In genomic region chr10:44960482-44961230, GRCh38 we compare ENCODE assay signal across 8 cellular contexts. TPM values are rescaled to one million over a fixed set of nuclear protein-coding genes. Genes with fewer than 3 reads are reported as not detected.
DNase-seq lines count a peak whose midpoint lies in the region; ATAC-seq and TF ChIP-seq lines count a peak whose summit lies in the region.

No MANE protein-coding gene starts in this region.

- H3K36me3 ChIP-seq in tibial nerve: peaks cover 0 to 13% (median 0%) of the 10 kb centered on the region in 3 donors

- no peak for ATAC-seq in activated T-cell treated with anti-CD3 and anti-CD28 coated beads, Interleukin-2, amount 50 U/mL, for 4 hours
- no peak for ATAC-seq in HG03175 (IDR thresholded peaks at IDR 0.05; ENCODE audit: unreplicated experiment)

- H3K4me3 Mint-ChIP-seq in activated T-cell treated with anti-CD3 and anti-CD28 coated beads, Interleukin-2, amount 50 U/mL, for 4 hours: peak overlapping the region; percentile 83
- H3K4me3 Mint-ChIP-seq in brain: peak overlapping the region; percentile 85 to 90 (median 87)

- H3K4me1 Mint-ChIP-seq in activated T-cell treated with anti-CD3 and anti-CD28 coated beads, Interleukin-2, amount 50 U/mL, for 4 hours (ENCODE audit: low read depth): peaks cover 24% of the 10 kb centered on the region
- peaks cover 77% of the 10 kb centered on the region for H3K4me1 Mint-ChIP-seq in brain

- POLR2A ChIA-PET in GM10248 (lab: Yijun Ruan, JAX): interaction anchor here (1.3 kb wide), 1 partner anchor 18 kb away, joined by 4 read pairs; the partner anchor contains the start of gene DEPP1

- H3K27ac ChIP-seq in tibial nerve: peak overlapping the region; percentile 79 to 94 (median 91)

- peak overlapping the region; percentile 66 to 78 (median 74) for H3K4me3 ChIP-seq in tibial nerve

- H3K27ac Mint-ChIP-seq in brain: peak overlapping the region; percentile 39 to 89 (median 82)

- no peak for TF ChIP-seq CTCF in brain (conservative IDR thresholded peaks at IDR 0.05)
- no peak for TF ChIP-seq CTCF in tibial nerve (IDR thresholded peaks at IDR 0.05)
- TF ChIP-seq CTCF in GM10248 (IDR thresholded peaks at IDR 0.05; ENCODE audit: control extremely low read depth, extremely low read depth, low read depth, missing control alignments): no peak

- H3K27me3 Mint-ChIP-seq in activated T-cell treated with anti-CD3 and anti-CD28 coated beads, Interleukin-2, amount 50 U/mL, for 4 hours (ENCODE audit: low read depth): no peaks in the 10 kb centered on the region
- H3K27me3 Mint-ChIP-seq in brain: peaks cover 7% of the 10 kb centered on the region

- TF ChIP-seq POLR2A in tibial nerve (IDR thresholded peaks at IDR 0.05): no peak

- WGBS in tibial nerve, 2 donors: 33 to 42% methylated on average over 7 of the region's 7 CpGs

- peaks cover 7% of the 10 kb centered on the region for H3K36me3 Mint-ChIP-seq in activated T-cell treated with anti-CD3 and anti-CD28 coated beads, Interleukin-2, amount 50 U/mL, for 4 hours (ENCODE audit: insufficient read depth)
- H3K36me3 Mint-ChIP-seq in brain: peaks cover 12% of the 10 kb centered on the region

- H3K4me1 ChIP-seq in tibial nerve: peaks cover 0 to 75% (median 44%) of the 10 kb centered on the region in 4 donors

- H3K9me3 Mint-ChIP-seq in activated T-cell treated with anti-CD3 and anti-CD28 coated beads, Interleukin-2, amount 50 U/mL, for 4 hours: peaks cover 3% of the 10 kb centered on the region
- peaks cover 0 to 7% (median 2%) of the 10 kb centered on the region in 5 experiments for H3K9me3 Mint-ChIP-seq in brain

- DNase-seq in activated T-cell treated with anti-CD3 and anti-CD28 coated beads, Interleukin-2, amount 50 U/mL, for 4 hours: no peak
- no peak for DNase-seq in activated T-cell treated with anti-CD3 and anti-CD28 coated beads for 4 hours
- DNase-seq in mesenteric fat pad (ENCODE audit: low spot score): peak; percentile 20
- DNase-seq in tibial nerve (ENCODE audit: low spot score in 2 of 2): peak in 1 of 2 donors; percentile 14
- no peak for DNase-seq in GM10248 (ENCODE audit: extremely low spot score)
- DNase-seq in HuH-7.5 (ENCODE audit: low spot score): no peak

- no peak for TF ChIP-seq EP300 in tibial nerve (IDR thresholded peaks at IDR 0.05)

- CTCF ChIA-PET in GM10248 (lab: Yijun Ruan, JAX): interaction anchor here (5.1 to 14.0 kb wide), 4 partner anchors 8 to 26 kb away, joined by 29 to 151 read pairs (median 116); partner anchors contain the start of genes DEPP1 and RASSF4

- no peaks in the 10 kb centered on the region for H3K27me3 ChIP-seq in tibial nerve

- H3K9me3 ChIP-seq in tibial nerve: no peaks in the 10 kb centered on the region

RNA-seq across cellular contexts. Expression of gene RASSF4, which starts 1.1 kb away (rescaled TPM):
- under 1 TPM; 0.28 to 0.61 (median 0.33) TPM for total RNA-seq in activated T-cell treated with anti-CD3 and anti-CD28 coated beads, Interleukin-2, amount 50 U/mL, for 4 hours
- polyA plus RNA-seq in brain (ENCODE audit: insufficient read depth, low read depth, low replicate concordance): 23.9 TPM
- total RNA-seq in mesenteric fat pad: 122 TPM
- 100 to 1,000 TPM; 153 to 275 (median 185) TPM for total RNA-seq in tibial nerve

RNA-seq across cellular contexts. Expression of gene DEPP1, which starts 18.0 kb away (rescaled TPM):
- under 1 TPM; 0.20 to 0.24 (median 0.22) TPM for total RNA-seq in activated T-cell treated with anti-CD3 and anti-CD28 coated beads, Interleukin-2, amount 50 U/mL, for 4 hours
- 33.5 TPM for polyA plus RNA-seq in brain (ENCODE audit: insufficient read depth, low read depth, low replicate concordance)
- total RNA-seq in mesenteric fat pad (566 TPM), tibial nerve (1,000 to 10,000 TPM in 1 of 4 donors, 100 to 1,000 TPM in 3; 530 to 1,439 (median 798) TPM)

RNA-seq across cellular contexts. Expression of gene ZNF22, which starts 40.1 kb away (rescaled TPM):
- 10 to 100 TPM; 16.4 to 22.9 (median 22.7) TPM for total RNA-seq in activated T-cell treated with anti-CD3 and anti-CD28 coated beads, Interleukin-2, amount 50 U/mL, for 4 hours
- 20.2 TPM for polyA plus RNA-seq in brain (ENCODE audit: insufficient read depth, low read depth, low replicate concordance)
- total RNA-seq in mesenteric fat pad (50.3 TPM), tibial nerve (10 to 100 TPM; 23.4 to 30.2 (median 26.0) TPM)

RNA-seq across cellular contexts. Expression of gene TMEM72, which starts 49.5 kb away (rescaled TPM):
- total RNA-seq in activated T-cell treated with anti-CD3 and anti-CD28 coated beads, Interleukin-2, amount 50 U/mL, for 4 hours: not detected
- polyA plus RNA-seq in brain (ENCODE audit: insufficient read depth, low read depth, low replicate concordance): not detected
- not detected for total RNA-seq in mesenteric fat pad
- total RNA-seq in tibial nerve: under 1 TPM in 2 of 4 donors, not detected in 2; 0.20 to 0.21 TPM

Comparison
In these comparisons a context has a peak if more than half of its experiments do, and no peak if none do; other contexts are left out.
1. RNA of gene RASSF4, which starts 1.1 kb away (total RNA-seq): 153 to 275 TPM in tibial nerve and 122 TPM in mesenteric fat pad (single experiment); 0.28 to 0.61 TPM in activated T-cell treated with anti-CD3 and anti-CD28 coated beads, Interleukin-2, amount 50 U/mL, for 4 hours; every median in the first group is over 10 times any median in the second.
2. RNA of gene DEPP1, which starts 18.0 kb away (total RNA-seq): 530 to 1,439 TPM in tibial nerve and 566 TPM in mesenteric fat pad (single experiment); 0.20 to 0.24 TPM in activated T-cell treated with anti-CD3 and anti-CD28 coated beads, Interleukin-2, amount 50 U/mL, for 4 hours; every median in the first group is over 100 times any median in the second.